In the genomic region with DNA sequence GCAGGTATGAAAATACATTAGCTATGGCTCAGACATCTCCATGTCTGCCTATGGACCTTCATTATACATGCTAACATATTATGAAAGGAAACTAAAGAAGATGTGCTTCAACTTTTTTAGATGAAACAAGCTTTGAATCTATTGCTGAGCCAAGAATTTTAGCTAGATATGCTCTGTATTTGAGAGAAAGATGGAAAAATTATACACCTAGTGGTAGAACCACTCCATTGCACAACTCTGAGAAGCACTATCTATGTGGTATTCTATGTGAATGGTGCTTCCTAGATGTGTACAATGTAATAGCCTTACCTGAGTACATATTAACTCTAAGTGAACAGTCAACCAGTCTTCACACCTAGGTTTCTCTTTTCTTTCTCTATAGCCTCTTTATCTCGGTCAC, we compare ENCODE assay signal across 17 cellular contexts. TPM values are rescaled to one million over a fixed set of nuclear protein-coding genes. Genes with fewer than 3 reads are reported as not detected.
DNase-seq lines count a peak whose midpoint lies in the region; ATAC-seq, FAIRE-seq and TF ChIP-seq lines count a peak whose summit lies in the region.
"Had no signal": no experiment of that assay in that cellular context is flagged by ENCODE, and none has a peak within 500 bp of the region (broad histone marks: within the 10 kb centered on the region; RNA-seq: fewer than 3 reads in every experiment).

No MANE protein-coding gene starts in this region.

- DNase-seq in chondrocyte (ENCODE audit: low spot score): no peak
- DNase-seq in HuH-7 (ENCODE audit: low spot score): no peak
- no peak for DNase-seq in HTR-8/SVneo (ENCODE audit: insufficient read length, low spot score)
- no peak for DNase-seq in central memory CD4-positive, alpha-beta T cell
- DNase-seq: lower lobe of right lung, NCI-H2081 treated with DMSO at 0.1 percent for 48 hours had no signal

- peaks cover 8% of the 10 kb centered on the region for H3K4me1 Mint-ChIP-seq in chondrocyte (ENCODE audit: low read depth)

- peak; percentile 63 for ATAC-seq in GM18909 (IDR thresholded peaks at IDR 0.05; ENCODE audit: poor library complexity, unreplicated experiment)
- ATAC-seq in HG03175 (IDR thresholded peaks at IDR 0.05; ENCODE audit: unreplicated experiment): peak; percentile 76
- no peak for ATAC-seq in HG03039 (IDR thresholded peaks at IDR 0.05; ENCODE audit: unreplicated experiment)
- ATAC-seq: K562, lower lobe of right lung had no signal

- H3K27me3 Mint-ChIP-seq in chondrocyte (ENCODE audit: low read depth): no peaks in the 10 kb centered on the region

- no peak for FAIRE-seq in HTR-8/SVneo (lab: Jason Lieb, UNC)
- FAIRE-seq: G401.6, GM19239, K562 had no signal

- TF ChIP-seq CTCF in C4-2B (conservative IDR thresholded peaks at IDR 0.05) (peak; percentile 9; the same call in 1 of the 2 replicates), chondrocyte (IDR thresholded peaks at IDR 0.05) (peak; percentile 39)

- peaks cover 2% of the 10 kb centered on the region for H3K36me3 Mint-ChIP-seq in chondrocyte (ENCODE audit: low read depth)

- no peak overlapping the region for H3K27ac ChIP-seq in C4-2B
- H3K27ac ChIP-seq: ascending aorta, hepatocyte, lower lobe of right lung, suprapubic skin had no signal

- H3K4me3 Mint-ChIP-seq in chondrocyte (ENCODE audit: unreplicated experiment): no peak overlapping the region

- H3K9me3 Mint-ChIP-seq in chondrocyte (ENCODE audit: low read depth): peaks cover 19% of the 10 kb centered on the region

- H3K27ac Mint-ChIP-seq in chondrocyte (ENCODE audit: unreplicated experiment): no peak overlapping the region

RNA-seq across cellular contexts. Expression of a gene that starts 17.3 kb away (rescaled TPM):
- total RNA-seq in chondrocyte: not detected in 3 replicates
- total RNA-seq: ascending aorta, K562, lower lobe of right lung, RPMI7951, suprapubic skin had no signal

RNA-seq across cellular contexts. Expression of a gene that starts 32.5 kb away (rescaled TPM):
- not detected in 3 replicates for total RNA-seq in chondrocyte
- total RNA-seq: ascending aorta, hepatocyte, K562, lower lobe of right lung, RPMI7951, suprapubic skin had no signal
